Comparison of ENCODE assay signal across 35 cellular contexts in the genomic region with DNA sequence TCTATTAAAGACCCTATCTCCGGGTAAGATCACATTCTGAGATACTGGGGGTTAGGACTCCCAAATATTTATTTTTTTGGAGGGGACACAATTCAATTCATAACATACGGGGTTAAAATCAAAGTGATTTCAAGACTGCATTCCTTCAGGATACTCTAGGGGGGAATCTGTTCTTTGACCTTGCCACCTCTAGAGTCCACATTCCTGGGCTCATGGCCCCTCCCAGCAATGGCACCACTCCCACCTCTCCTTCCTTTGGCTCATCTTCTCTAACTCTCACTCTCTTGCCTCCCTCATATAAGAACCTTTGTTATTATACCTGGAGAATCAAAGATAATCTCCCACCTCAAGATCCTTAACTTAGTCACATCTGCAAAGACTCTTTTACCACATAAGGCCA.
"Had no signal": no experiment of that assay in that cellular context is flagged by ENCODE, and none has a peak within 500 bp of the region (broad histone marks: within the 10 kb centered on the region; RNA-seq: fewer than 3 reads in every experiment).

No MANE protein-coding gene starts in this region.

- H3K4me3 ChIP-seq: MG63 had no signal

- DNase-seq: Karpas-422, Kasumi-1, MG63, MM.1S, MV-4-11, NCI-H1048, NCI-H1092, NCI-H1092 treated with DMSO at 0.1 percent for 48 hours, NCI-H1105, NCI-H1105 treated with DMSO at 0.1 percent for 48 hours, NCI-H1417, NCI-H1417 treated with DMSO at 0.1 percent for 48 hours, NCI-H1436, NCI-H1436 treated with DMSO at 0.1 percent for 48 hours, NCI-H146, NCI-H1694, NCI-H1694 treated with DMSO at 0.1 percent for 48 hours, NCI-H187, NCI-H187 treated with DMSO at 0.1 percent for 48 hours, NCI-H1930, NCI-H2029, NCI-H2029 treated with DMSO at 0.1 percent for 48 hours, NCI-H2081, NCI-H2081 treated with DMSO at 0.1 percent for 48 hours, NCI-H2107, NCI-H2171, NCI-H2171 treated with DMSO at 0.1 percent for 48 hours, NCI-H2227 treated with DMSO at 0.1 percent for 48 hours, NCI-H226, NCI-H345, NCI-H446, NCI-H446 treated with DMSO at 0.1 percent for 48 hours, NCI-H510A, NCI-H510A treated with DMSO at 0.1 percent for 48 hours, NCI-H524 had no signal

- H3K36me3 ChIP-seq: MG63 had no signal

- H3K9me3 ChIP-seq: MG63 had no signal

- H3K27me3 ChIP-seq: MG63 had no signal
